Comparison of ENCODE assay signal across 8 cellular contexts in genomic region chr4:39528056-39528465, GRCh38. TPM values are rescaled to one million over a fixed set of nuclear protein-coding genes. Genes with fewer than 3 reads are reported as not detected.
DNase-seq lines count a peak whose midpoint lies in the region; ATAC-seq and TF ChIP-seq lines count a peak whose summit lies in the region.

No MANE protein-coding gene starts in this region.

- peaks cover 23 to 25% of the 10 kb centered on the region in 2 donors for H3K36me3 Mint-ChIP-seq in CD4-positive, alpha-beta memory T cell

- DNase-seq in CD4-positive, alpha-beta memory T cell: peak in 2 of 5 donors; percentile 1 to 2
- DNase-seq in M059J (ENCODE audit: low read depth) (peak; percentile 84), body of pancreas (no peak), iris pigment epithelial cell (ENCODE audit: low read depth) (peak; percentile 83), SIG-M5 treated with dmso at 0.1 percent for 504 hours (lab: John Stamatoyannopoulos, UW; ENCODE audit: unreplicated experiment) (no peak), GDM1 (lab: John Stamatoyannopoulos, UW) (no peak)

- TF ChIP-seq POLR2A in body of pancreas (IDR thresholded peaks at IDR 0.05): no peak

- ATAC-seq in body of pancreas: peak; percentile 13
- no peak for ATAC-seq in GM19023 (IDR thresholded peaks at IDR 0.05; ENCODE audit: unreplicated experiment)

- H3K4me3 Mint-ChIP-seq in CD4-positive, alpha-beta memory T cell: peak overlapping the region; percentile 88 to 99 (median 98)

- H3K27ac Mint-ChIP-seq in CD4-positive, alpha-beta memory T cell: peak overlapping the region; percentile 78 to 93 (median 90)

- peak overlapping the region; percentile 71 to 91 for H3K4me3 ChIP-seq in CD4-positive, alpha-beta memory T cell (ENCODE audit: low read length in 2 of 2)
- H3K4me3 ChIP-seq in body of pancreas (peak overlapping the region; percentile 51), stomach smooth muscle (ENCODE audit: low read length in 2 of 2) (peak overlapping the region; percentile 96 to 97)

- H3K4me1 ChIP-seq in CD4-positive, alpha-beta memory T cell (ENCODE audit: insufficient read depth, low read length): peaks cover 18% of the 10 kb centered on the region
- H3K4me1 ChIP-seq in body of pancreas (peaks cover 19% of the 10 kb centered on the region), stomach smooth muscle (ENCODE audit: control insufficient read depth, insufficient read depth, low read length) (peaks cover 8% of the 10 kb centered on the region)

- H3K9me3 Mint-ChIP-seq in CD4-positive, alpha-beta memory T cell: peaks cover 0 to 29% (median 21%) of the 10 kb centered on the region in 8 donors

- no peaks in the 10 kb centered on the region for H3K27me3 Mint-ChIP-seq in CD4-positive, alpha-beta memory T cell

- 0 to 1% methylated on average over 13 to 22 of the region's 22 CpGs for WGBS in body of pancreas, 2 donors

- POLR2A ChIA-PET in CD4-positive, alpha-beta memory T cell (lab: Charles Lee; ENCODE audit: partially characterized antibody): interaction anchor here (1.1 to 2.6 kb wide), 4 partner anchors 69 to 449 kb away, joined by 3 to 25 read pairs (median 17); partner anchors contain the start of genes LIAS, PDS5A, RPL9 and SMIM14

- H3K27me3 ChIP-seq in CD4-positive, alpha-beta memory T cell (ENCODE audit: insufficient read depth, low read length): no peaks in the 10 kb centered on the region
- no peaks in the 10 kb centered on the region for H3K27me3 ChIP-seq in body of pancreas
- H3K27me3 ChIP-seq in stomach smooth muscle (ENCODE audit: control insufficient read depth in 1 of 2, insufficient read depth in 2 of 2, low read length in 2 of 2): no peaks in the 10 kb centered on the region

- TF ChIP-seq CTCF in body of pancreas (IDR thresholded peaks at IDR 0.05): no peak

- no peaks in the 10 kb centered on the region for H3K9me3 ChIP-seq in CD4-positive, alpha-beta memory T cell (ENCODE audit: control insufficient read depth in 1 of 2, low read length in 2 of 2)
- no peaks in the 10 kb centered on the region for H3K9me3 ChIP-seq in body of pancreas
- H3K9me3 ChIP-seq in stomach smooth muscle (ENCODE audit: control insufficient read depth in 2 of 2, low read length in 2 of 2): no peaks in the 10 kb centered on the region

- H3K36me3 ChIP-seq in CD4-positive, alpha-beta memory T cell (ENCODE audit: insufficient read depth, low read length): no peaks in the 10 kb centered on the region
- peaks cover 0 to 4% of the 10 kb centered on the region in 2 donors for H3K36me3 ChIP-seq in body of pancreas (replicated peaks in 1 of 2; ENCODE audit: insufficient read depth in 1 of 2, low read depth in 2 of 2)
- H3K36me3 ChIP-seq in stomach smooth muscle (ENCODE audit: control insufficient read depth in 2 of 2, insufficient read depth in 2 of 2, low read length in 2 of 2): peaks cover 0 to 3% of the 10 kb centered on the region in 2 donors

- H3K4me1 Mint-ChIP-seq in CD4-positive, alpha-beta memory T cell: peaks cover 10 to 25% (median 18%) of the 10 kb centered on the region in 4 donors

- CTCF ChIA-PET in CD4-positive, alpha-beta memory T cell (lab: Charles Lee; ENCODE audit: partially characterized antibody): interaction anchor here (1.0 to 1.4 kb wide), 3 partner anchors 8 to 59 kb away, joined by 3 to 9 read pairs (median 3); no protein-coding TSS in a partner anchor

- H3K27ac ChIP-seq in CD4-positive, alpha-beta memory T cell (ENCODE audit: low read depth, low read length): peak overlapping the region; percentile 69
- H3K27ac ChIP-seq in body of pancreas (peak overlapping the region; percentile 91 to 99 (median 95)), stomach smooth muscle (ENCODE audit: low read length) (peak overlapping the region; percentile 83)

- intact Hi-C loops in CD4-positive, alpha-beta memory T cell (cut with micrococcal nuclease): loop anchor here (5.0 kb wide), 1 partner anchor 529 kb away; the partner anchor contains the start of gene N4BP2
- intact Hi-C loops in body of pancreas (cut with DNase I): no loop called here

- H3K9ac ChIP-seq in stomach smooth muscle (ENCODE audit: low read length in 2 of 2): peak overlapping the region; percentile 90 to 95

RNA-seq across cellular contexts. Expression of gene UGDH, which starts 0.8 kb away (rescaled TPM):
- 10 to 100 TPM; 21.6 to 26.5 TPM for total RNA-seq in CD4-positive, alpha-beta memory T cell
- 10 to 100 TPM; 18.5 to 34.9 TPM for polyA plus RNA-seq in CD4-positive, alpha-beta memory T cell
- 61.2 and 83.3 TPM in 2 replicates for total RNA-seq in M059J (2014; rRNA removed; shearing (Covaris generic))
- 100 to 1,000 TPM in 1 of 2 donors, 10 to 100 TPM in 1; 71.1 to 107 TPM for total RNA-seq in body of pancreas

Comparison
In these comparisons a context has a peak if more than half of its experiments do, and no peak if none do; other contexts are left out.
1. DNase-seq: peak in M059J (single experiment) and iris pigment epithelial cell (single experiment); none in body of pancreas (0 of 4), SIG-M5 treated with dmso at 0.1 percent for 504 hours (single experiment) and GDM1 (single experiment).
2. Peak in every context shown above with its lines, with median percentiles within 50 percentile points of each other: H3K27ac ChIP-seq and H3K4me3 ChIP-seq.